Comparison of ENCODE assay signal across 26 cellular contexts in the genomic region with DNA sequence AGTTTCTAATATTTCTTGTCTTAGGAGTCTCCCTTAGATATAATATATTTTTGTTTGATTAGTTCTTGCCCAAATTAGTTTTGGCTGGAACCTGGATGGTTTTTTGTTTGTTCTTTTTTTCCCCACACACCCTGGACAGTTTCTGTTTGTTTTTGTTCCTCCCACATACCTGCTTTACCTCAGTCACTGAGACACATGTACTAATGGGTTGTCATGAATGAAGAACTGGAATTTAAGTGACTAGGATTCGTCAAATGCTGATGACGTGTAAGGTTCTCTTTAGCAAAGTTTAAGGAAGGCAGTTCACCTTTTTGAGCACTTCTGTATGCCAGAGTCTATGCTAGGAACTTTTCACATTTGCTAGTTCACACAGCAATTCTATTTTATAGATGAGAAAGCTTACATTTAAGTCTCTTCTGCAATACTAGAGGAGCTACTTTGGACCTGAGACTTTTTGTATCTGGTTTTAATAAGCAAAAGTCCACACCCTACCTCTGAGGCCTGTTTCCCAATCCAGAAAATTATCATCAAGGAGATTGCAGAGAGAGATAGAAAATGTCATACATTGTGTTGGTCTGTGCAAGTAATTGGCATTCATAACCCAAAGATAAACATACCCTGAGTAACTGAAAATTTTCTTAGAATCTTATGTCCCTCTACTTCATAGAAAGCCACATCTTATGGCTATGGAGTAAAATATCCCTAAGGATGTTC.
DNase-seq lines count a peak whose midpoint lies in the region; ATAC-seq and TF ChIP-seq lines count a peak whose summit lies in the region.
"Had no signal": no experiment of that assay in that cellular context is flagged by ENCODE, and none has a peak within 500 bp of the region (broad histone marks: within the 10 kb centered on the region; RNA-seq: fewer than 3 reads in every experiment).

No MANE protein-coding gene starts in this region.

- peaks cover 21% of the 10 kb centered on the region for H3K36me3 Mint-ChIP-seq in activated T-cell treated with anti-CD3 and anti-CD28 coated beads, Interleukin-2, amount 50 U/mL, for 24 hours (ENCODE audit: low read depth)
- no peaks in the 10 kb centered on the region for H3K36me3 Mint-ChIP-seq in GM23338 (ENCODE audit: low read depth)
- H3K36me3 Mint-ChIP-seq: brain, natural killer cell had no signal

- ATAC-seq in GM21619 (IDR thresholded peaks at IDR 0.05; ENCODE audit: unreplicated experiment) = no peak
- ATAC-seq in GM23338 = no peak
- no peak for ATAC-seq in GM21423 (IDR thresholded peaks at IDR 0.05; ENCODE audit: unreplicated experiment)
- ATAC-seq: activated naive CD8-positive, alpha-beta T cell treated with anti-CD3 and anti-CD28 coated beads, Interleukin-2, amount 50 U/mL, for 24 hours; natural killer cell; Right ventricle myocardium inferior; stimulated activated naive CD8-positive, alpha-beta T cell treated with anti-CD3 and anti-CD28 coated beads, Interleukin-15, amount 100 ng/mL, for 72 hours had no signal

- H3K4me3 Mint-ChIP-seq in activated T-cell treated with anti-CD3 and anti-CD28 coated beads, Interleukin-2, amount 50 U/mL, for 24 hours = no peak overlapping the region
- no peak overlapping the region for H3K4me3 Mint-ChIP-seq in GM23338
- H3K4me3 Mint-ChIP-seq: activated CD4-positive, alpha-beta T cell treated with anti-CD3 and anti-CD28 coated beads, Interleukin-2, amount 10 ng/mL, durations not matched to agents 24 days and 14 days; activated naive CD8-positive, alpha-beta T cell treated with anti-CD3 and anti-CD28 coated beads, Interleukin-2, amount 50 U/mL, for 24 hours; brain; CD14-positive monocyte; endodermal cell; natural killer cell; stimulated activated naive CD8-positive, alpha-beta T cell treated with anti-CD3 and anti-CD28 coated beads, Interleukin-15, amount 100 ng/mL, for 72 hours had no signal

- H3K9me3 Mint-ChIP-seq in activated T-cell treated with anti-CD3 and anti-CD28 coated beads, Interleukin-2, amount 50 U/mL, for 24 hours = no peaks in the 10 kb centered on the region
- no peaks in the 10 kb centered on the region for H3K9me3 Mint-ChIP-seq in GM23338
- H3K9me3 Mint-ChIP-seq: activated CD4-positive, alpha-beta T cell treated with anti-CD3 and anti-CD28 coated beads, Interleukin-2, amount 10 ng/mL, durations not matched to agents 24 days and 14 days; activated naive CD8-positive, alpha-beta T cell treated with anti-CD3 and anti-CD28 coated beads, Interleukin-2, amount 50 U/mL, for 24 hours; brain; CD14-positive monocyte; endodermal cell; natural killer cell; stimulated activated naive CD8-positive, alpha-beta T cell treated with anti-CD3 and anti-CD28 coated beads, Interleukin-15, amount 100 ng/mL, for 72 hours had no signal

- DNase-seq in activated T-cell treated with anti-CD3 and anti-CD28 coated beads, Interleukin-2, amount 50 U/mL, for 24 hours = no peak
- DNase-seq in activated T-cell treated with anti-CD3 and anti-CD28 coated beads for 4 hours (no peak), LNCaP clone FGC (ENCODE audit: low read depth) (peak; percentile 87), fibroblast of gingiva (ENCODE audit: low read depth) (peak; percentile 30), smooth muscle cell (lab: John Stamatoyannopoulos, UW; ENCODE audit: unreplicated experiment) (no peak), GM23338 (ENCODE audit: low spot score) (no peak)
- DNase-seq: activated CD4-positive, alpha-beta T cell treated with anti-CD3 and anti-CD28 coated beads, Interleukin-2, amount 10 ng/mL, durations not matched to agents 24 days and 14 days; activated naive CD8-positive, alpha-beta T cell treated with anti-CD3 and anti-CD28 coated beads, Interleukin-2, amount 50 U/mL, for 24 hours; DMS153; endodermal cell; GDM1; Karpas-422; natural killer cell; NCI-H1048; NCI-H2029; NCI-H345; NCI-H774; OCI-M1; stimulated activated naive CD8-positive, alpha-beta T cell treated with anti-CD3 and anti-CD28 coated beads, Interleukin-15, amount 100 ng/mL, for 72 hours; tibial artery had no signal

- H4K20me1 ChIP-seq in smooth muscle cell (ENCODE audit: low read depth) = peaks cover 96% of the 10 kb centered on the region
- H4K20me1 ChIP-seq in GM23338 (replicated peaks; ENCODE audit: insufficient read depth) = peaks cover 3% of the 10 kb centered on the region; the same call in 1 of the 2 replicates

- no peak for TF ChIP-seq CTCF in LNCaP clone FGC (IDR thresholded peaks at IDR 0.05; ENCODE audit: control insufficient read depth, extremely low read depth, insufficient read depth)
- TF ChIP-seq CTCF in smooth muscle cell (IDR thresholded peaks at IDR 0.05; ENCODE audit: borderline replicate concordance, insufficient read depth, poor library complexity, severe bottlenecking) = no peak
- TF ChIP-seq CTCF in GM23338 (conservative IDR thresholded peaks at IDR 0.05; ENCODE audit: low read depth in 2 of 2) = no peak

- peaks cover 1% of the 10 kb centered on the region for H3F3A ChIP-seq in smooth muscle cell (ENCODE audit: low read depth)
- no peaks in the 10 kb centered on the region for H3F3A ChIP-seq in GM23338 (replicated peaks; ENCODE audit: low read depth)

- no peaks in the 10 kb centered on the region for H3K9me2 ChIP-seq in GM23338 (ENCODE audit: insufficient read depth)

- no peaks in the 10 kb centered on the region for H3K4me1 ChIP-seq in smooth muscle cell (ENCODE audit: low read depth)
- no peaks in the 10 kb centered on the region for H3K4me1 ChIP-seq in GM23338 (ENCODE audit: insufficient read depth)
- H3K4me1 ChIP-seq: right atrium auricular region, tibial artery had no signal

- H3K27me3 ChIP-seq in smooth muscle cell (ENCODE audit: low read depth) (no peaks in the 10 kb centered on the region), GM23338 (ENCODE audit: insufficient read depth) (no peaks in the 10 kb centered on the region)
- H3K27me3 ChIP-seq: right atrium auricular region, tibial artery had no signal

- 62% methylated on average over 2 of the region's 2 CpGs for WGBS in smooth muscle cell (ENCODE audit: low lambda C conversion rate)

- H3K4me2 ChIP-seq in smooth muscle cell = no peak overlapping the region
- H3K4me2 ChIP-seq in GM23338 = no peak overlapping the region

- H3K27ac ChIP-seq in smooth muscle cell (ENCODE audit: low read depth) = peak overlapping the region; percentile 46
- no peak overlapping the region for H3K27ac ChIP-seq in GM23338 (ENCODE audit: low read depth)
- H3K27ac ChIP-seq: right atrium auricular region, tibial artery had no signal

- H3K36me3 ChIP-seq in smooth muscle cell (ENCODE audit: low read depth) = no peaks in the 10 kb centered on the region
- no peaks in the 10 kb centered on the region for H3K36me3 ChIP-seq in GM23338 (ENCODE audit: insufficient read depth)
- H3K36me3 ChIP-seq: right atrium auricular region had no signal

- H3K4me1 Mint-ChIP-seq in activated T-cell treated with anti-CD3 and anti-CD28 coated beads, Interleukin-2, amount 50 U/mL, for 24 hours (ENCODE audit: low read depth) = peaks cover 67% of the 10 kb centered on the region
- peaks cover under 1% of the 10 kb centered on the region; the same call in 1 of the 3 replicates for H3K4me1 Mint-ChIP-seq in GM23338
- H3K4me1 Mint-ChIP-seq: CD14-positive monocyte, endodermal cell had no signal

- H2AFZ ChIP-seq in smooth muscle cell (ENCODE audit: low read depth) (no peak overlapping the region), GM23338 (no peak overlapping the region)

- H3K9ac ChIP-seq in smooth muscle cell (ENCODE audit: low read depth) = no peak overlapping the region

- no peaks in the 10 kb centered on the region for H3K9me3 ChIP-seq in smooth muscle cell (replicated peaks; ENCODE audit: low read depth)
- H3K9me3 ChIP-seq: right atrium auricular region, tibial artery had no signal

- peak overlapping the region; percentile 55 for H3K27ac Mint-ChIP-seq in activated T-cell treated with anti-CD3 and anti-CD28 coated beads, Interleukin-2, amount 50 U/mL, for 24 hours
- no peak overlapping the region for H3K27ac Mint-ChIP-seq in GM23338
- H3K27ac Mint-ChIP-seq: activated CD4-positive, alpha-beta T cell treated with anti-CD3 and anti-CD28 coated beads, Interleukin-2, amount 10 ng/mL, durations not matched to agents 24 days and 14 days; activated naive CD8-positive, alpha-beta T cell treated with anti-CD3 and anti-CD28 coated beads, Interleukin-2, amount 50 U/mL, for 24 hours; brain; endodermal cell; stimulated activated naive CD8-positive, alpha-beta T cell treated with anti-CD3 and anti-CD28 coated beads, Interleukin-15, amount 100 ng/mL, for 72 hours had no signal

- H3K4me3 ChIP-seq in LNCaP clone FGC (ENCODE audit: low read depth, low read length) (no peak overlapping the region), smooth muscle cell (no peak overlapping the region), GM23338 (no peak overlapping the region)
- H3K4me3 ChIP-seq: right atrium auricular region, tibial artery had no signal

- H3K79me2 ChIP-seq in smooth muscle cell (ENCODE audit: low read depth) (peaks cover 98% of the 10 kb centered on the region), GM23338 (replicated peaks; ENCODE audit: insufficient read depth) (no peaks in the 10 kb centered on the region)

- no peaks in the 10 kb centered on the region for H3K27me3 Mint-ChIP-seq in activated T-cell treated with anti-CD3 and anti-CD28 coated beads, Interleukin-2, amount 50 U/mL, for 24 hours
- H3K27me3 Mint-ChIP-seq in GM23338 (ENCODE audit: insufficient read depth, low read depth, poor library complexity) = peaks cover 5% of the 10 kb centered on the region
- H3K27me3 Mint-ChIP-seq: activated CD4-positive, alpha-beta T cell treated with anti-CD3 and anti-CD28 coated beads, Interleukin-2, amount 10 ng/mL, durations not matched to agents 24 days and 14 days; activated naive CD8-positive, alpha-beta T cell treated with anti-CD3 and anti-CD28 coated beads, Interleukin-2, amount 50 U/mL, for 24 hours; brain; stimulated activated naive CD8-positive, alpha-beta T cell treated with anti-CD3 and anti-CD28 coated beads, Interleukin-15, amount 100 ng/mL, for 72 hours had no signal

TF ChIP-seq in GM23338, 12 proteins besides CTCF, POLR2A, EP300 and RAD21 (continues in another document):
- TF ChIP-seq STAT1 (IDR thresholded peaks at IDR 0.05; ENCODE audit: unreplicated experiment) = no peak
- TF ChIP-seq, protein P1, sequence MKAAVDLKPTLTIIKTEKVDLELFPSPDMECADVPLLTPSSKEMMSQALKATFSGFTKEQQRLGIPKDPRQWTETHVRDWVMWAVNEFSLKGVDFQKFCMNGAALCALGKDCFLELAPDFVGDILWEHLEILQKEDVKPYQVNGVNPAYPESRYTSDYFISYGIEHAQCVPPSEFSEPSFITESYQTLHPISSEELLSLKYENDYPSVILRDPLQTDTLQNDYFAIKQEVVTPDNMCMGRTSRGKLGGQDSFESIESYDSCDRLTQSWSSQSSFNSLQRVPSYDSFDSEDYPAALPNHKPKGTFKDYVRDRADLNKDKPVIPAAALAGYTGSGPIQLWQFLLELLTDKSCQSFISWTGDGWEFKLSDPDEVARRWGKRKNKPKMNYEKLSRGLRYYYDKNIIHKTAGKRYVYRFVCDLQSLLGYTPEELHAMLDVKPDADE (IDR thresholded peaks at IDR 0.05) = no peak
- no peak for TF ChIP-seq NANOG (IDR thresholded peaks at IDR 0.05; ENCODE audit: borderline replicate concordance)
- no peak for TF ChIP-seq JUNB (IDR thresholded peaks at IDR 0.05; ENCODE audit: unreplicated experiment)
- TF ChIP-seq CREB1 (CRISPR knock-in tag; IDR thresholded peaks at IDR 0.05; ENCODE audit: low read depth) = no peak

Comparison
In these comparisons a context has a peak if more than half of its experiments do, and no peak if none do; other contexts are left out.
1. DNase-seq: peak in LNCaP clone FGC (single experiment) and fibroblast of gingiva (single experiment); none in activated T-cell treated with anti-CD3 and anti-CD28 coated beads, Interleukin-2, amount 50 U/mL, for 24 hours (single experiment), activated T-cell treated with anti-CD3 and anti-CD28 coated beads for 4 hours (single experiment), smooth muscle cell (single experiment) and GM23338 (single experiment).